Comparison of ENCODE assay signal across 8 cellular contexts in the genomic region with DNA sequence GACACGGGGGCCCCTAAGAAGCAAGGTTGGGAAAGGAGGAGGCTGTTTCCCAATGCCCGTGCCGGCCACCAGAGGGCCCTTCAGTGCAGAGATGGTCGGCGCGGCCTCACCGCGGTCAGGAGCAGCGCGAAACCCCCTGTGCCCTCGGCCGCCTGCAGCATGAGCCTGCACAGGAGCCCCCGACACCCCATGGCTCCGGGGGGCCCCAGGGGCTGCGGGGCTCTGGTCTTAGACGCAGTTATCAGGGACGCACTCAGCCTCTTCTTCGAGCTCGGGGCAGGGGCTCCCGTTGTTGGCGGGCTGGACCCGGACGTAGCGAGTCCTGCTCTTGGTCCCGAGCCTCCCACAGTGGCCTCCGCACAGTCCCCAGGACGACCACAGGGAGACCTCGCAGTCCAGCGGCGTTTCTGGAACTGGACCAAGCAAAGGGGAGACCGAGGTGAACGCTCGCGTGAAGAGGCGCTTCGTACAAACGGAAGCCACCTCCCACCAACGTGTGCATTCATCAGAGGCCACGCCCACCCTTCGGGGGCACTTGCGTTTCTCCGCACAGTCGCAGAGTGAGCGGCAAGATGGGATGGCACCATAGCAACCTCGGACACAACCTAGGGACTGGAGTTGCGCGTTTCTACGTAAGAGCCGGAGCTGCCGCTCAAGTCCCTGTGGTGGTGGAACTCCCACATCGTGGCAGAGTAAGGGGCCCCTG. TPM values are rescaled to one million over a fixed set of nuclear protein-coding genes. Genes with fewer than 3 reads are reported as not detected.
DNase-seq lines count a peak whose midpoint lies in the region; ATAC-seq, FAIRE-seq and TF ChIP-seq lines count a peak whose summit lies in the region.

No MANE protein-coding gene starts in this region.

- H3K4me2 ChIP-seq in astrocyte (ENCODE audit: low read length): peak overlapping the region; percentile 87

- H3K4me1 Mint-ChIP-seq in T-helper 2 cell treated with Interferon-gamma antibody and Interleukin-4, amounts not matched to agents 5 μg/mL and 100 μg/mL, for 36 hours (ENCODE audit: low read depth): peaks cover 20% of the 10 kb centered on the region
- H3K4me1 Mint-ChIP-seq in astrocyte (ENCODE audit: low read depth, unreplicated experiment): peaks cover 3% of the 10 kb centered on the region

- H3K27ac ChIP-seq in astrocyte (ENCODE audit: low read depth, low read length): peak overlapping the region; percentile 1
- peak overlapping the region; percentile 45 to 71 (median 66) for H3K27ac ChIP-seq in sigmoid colon

- H3K27me3 Mint-ChIP-seq in T-helper 2 cell treated with Interferon-gamma antibody and Interleukin-4, amounts not matched to agents 5 μg/mL and 100 μg/mL, for 36 hours (ENCODE audit: low read depth): peaks cover 30% of the 10 kb centered on the region
- peaks cover 31% of the 10 kb centered on the region for H3K27me3 Mint-ChIP-seq in astrocyte (ENCODE audit: low read depth, unreplicated experiment)

- peak; percentile 86 for ATAC-seq in HG02798 (IDR thresholded peaks at IDR 0.05; ENCODE audit: poor library complexity, unreplicated experiment)

- peak; percentile 99 for FAIRE-seq in GM12891 (lab: Jason Lieb, UNC)
- no peak for FAIRE-seq in astrocyte (lab: Jason Lieb, UNC)

- WGBS in sigmoid colon, 2 donors: 1 to 2% methylated on average over 51 of the region's 51 CpGs

- H2AFZ ChIP-seq in astrocyte (ENCODE audit: low read depth, low read length): peak overlapping the region; percentile 78

- DNase-seq in GM12891 (ENCODE audit: insufficient read length, low spot score) (peak; percentile 77), NCI-H1694 (lab: John Stamatoyannopoulos, UW) (peak; percentile 17), astrocyte (ENCODE audit: low read depth) (peak; percentile 81), iPS DF 19.7 (ENCODE audit: low read depth, low spot score) (peak; percentile 85), sigmoid colon (peak; percentile 92), SW480 (ENCODE audit: low spot score) (no peak)
- DNase-seq in T-helper 2 cell treated with Interferon-gamma antibody and Interleukin-4, amounts not matched to agents 5 μg/mL and 100 μg/mL, for 36 hours (ENCODE audit: low spot score): peak; percentile 87

- no peaks in the 10 kb centered on the region for H3K9me3 Mint-ChIP-seq in T-helper 2 cell treated with Interferon-gamma antibody and Interleukin-4, amounts not matched to agents 5 μg/mL and 100 μg/mL, for 36 hours
- peaks cover 2% of the 10 kb centered on the region for H3K9me3 Mint-ChIP-seq in astrocyte (ENCODE audit: unreplicated experiment)

- peaks cover 18% of the 10 kb centered on the region for H3K27me3 ChIP-seq in astrocyte (ENCODE audit: insufficient read depth, low read length)
- peaks cover 20 to 27% (median 25%) of the 10 kb centered on the region in 3 donors for H3K27me3 ChIP-seq in sigmoid colon

- no peaks in the 10 kb centered on the region for H3K79me2 ChIP-seq in astrocyte (ENCODE audit: insufficient read depth, low read length)

- H3K9me3 ChIP-seq in astrocyte (ENCODE audit: insufficient read depth, low read depth, low read length) (no peaks in the 10 kb centered on the region), sigmoid colon (no peaks in the 10 kb centered on the region)

- H3K4me3 ChIP-seq in astrocyte (ENCODE audit: insufficient read depth, low read depth, low read length) (peak overlapping the region; percentile 65), sigmoid colon (peak overlapping the region; percentile 39 to 66 (median 59))

- TF ChIP-seq POLR2A in GM12891 (IDR thresholded peaks at IDR 0.05; ENCODE audit: low read depth, low read length) (no peak), sigmoid colon (IDR thresholded peaks at IDR 0.05) (no peak)

- peaks cover 5% of the 10 kb centered on the region for H3K4me1 ChIP-seq in astrocyte (ENCODE audit: insufficient read depth, low read length)
- peaks cover 2 to 50% (median 35%) of the 10 kb centered on the region in 4 donors for H3K4me1 ChIP-seq in sigmoid colon

- H3K36me3 Mint-ChIP-seq in T-helper 2 cell treated with Interferon-gamma antibody and Interleukin-4, amounts not matched to agents 5 μg/mL and 100 μg/mL, for 36 hours (ENCODE audit: low read depth): no peaks in the 10 kb centered on the region
- H3K36me3 Mint-ChIP-seq in astrocyte (ENCODE audit: low read depth, unreplicated experiment): peaks cover 9% of the 10 kb centered on the region

- H3K9ac ChIP-seq in astrocyte (ENCODE audit: low read length): peak overlapping the region; percentile 76

- no peak for TF ChIP-seq EP300 in sigmoid colon (IDR thresholded peaks at IDR 0.05)

- H3K36me3 ChIP-seq in astrocyte (ENCODE audit: insufficient read depth, low read length): no peaks in the 10 kb centered on the region
- H3K36me3 ChIP-seq in sigmoid colon: no peaks in the 10 kb centered on the region

- TF ChIP-seq CTCF in astrocyte (IDR thresholded peaks at IDR 0.05; ENCODE audit: insufficient read depth, low read depth, low read length) (peak; percentile 71), sigmoid colon (IDR thresholded peaks at IDR 0.05) (peak; percentile 87 to 94 (median 92))

- peaks cover 5% of the 10 kb centered on the region for H4K20me1 ChIP-seq in astrocyte (ENCODE audit: insufficient read depth, low read length)

- intact Hi-C loops in sigmoid colon (cut with DNase I): loop anchor here (1.0 to 10.0 kb wide), 5 partner anchors 35 to 177 kb away; partner anchors contain the start of gene UVSSA

- peak overlapping the region; percentile 77 for H3K4me3 Mint-ChIP-seq in T-helper 2 cell treated with Interferon-gamma antibody and Interleukin-4, amounts not matched to agents 5 μg/mL and 100 μg/mL, for 36 hours
- H3K4me3 Mint-ChIP-seq in astrocyte (ENCODE audit: unreplicated experiment): peak overlapping the region; percentile 77

- H3K27ac Mint-ChIP-seq in T-helper 2 cell treated with Interferon-gamma antibody and Interleukin-4, amounts not matched to agents 5 μg/mL and 100 μg/mL, for 36 hours: peak overlapping the region; percentile 74
- no peak overlapping the region for H3K27ac Mint-ChIP-seq in astrocyte (ENCODE audit: unreplicated experiment)

TF ChIP-seq in GM12891, 5 proteins besides CTCF, POLR2A, EP300 and RAD21:
- TF ChIP-seq POU2F2 (IDR thresholded peaks at IDR 0.05; ENCODE audit: low read depth, low read length) (no peak), TAF1 (IDR thresholded peaks at IDR 0.05; ENCODE audit: low read depth, low read length) (no peak), POLR2AphosphoS5 (IDR thresholded peaks at IDR 0.05; ENCODE audit: low read depth, low read length) (no peak), PAX5 (IDR thresholded peaks at IDR 0.05; ENCODE audit: insufficient read depth, low read length, severe bottlenecking) (no peak), SPI1 (IDR thresholded peaks at IDR 0.05; ENCODE audit: low read depth, low read length) (no peak)

RNA-seq across cellular contexts. Expression of gene SPON2, which starts 5.0 kb away (rescaled TPM):
- 2.4 TPM for polyA plus RNA-seq in GM12891 (2012; ENCODE audit: low read depth, missing spikeins)
- 47.8 and 55.5 TPM in 2 replicates for total RNA-seq in astrocyte
- total RNA-seq in sigmoid colon: 100 to 1,000 TPM in 1 of 4 donors, 10 to 100 TPM in 3; 33.6 to 165 (median 79.8) TPM
- 10 to 100 TPM in 2 of 3 donors, 1 to 10 TPM in 1; 8.6 to 33.6 (median 25.2) TPM for polyA plus RNA-seq in sigmoid colon

RNA-seq across cellular contexts. Expression of gene RNF212, which starts 54.0 kb away (rescaled TPM):
- polyA plus RNA-seq in GM12891 (2012; ENCODE audit: low read depth, missing spikeins): not detected
- 2.0 and 2.2 TPM in 2 replicates for total RNA-seq in astrocyte
- 10 to 100 TPM in 1 of 4 donors, 1 to 10 TPM in 3; 3.1 to 12.8 (median 6.8) TPM for total RNA-seq in sigmoid colon
- polyA plus RNA-seq in sigmoid colon: 1 to 10 TPM in 1 of 3 donors, under 1 TPM in 1, not detected in 1; 0.60 to 3.4 TPM
